In the genomic region with DNA sequence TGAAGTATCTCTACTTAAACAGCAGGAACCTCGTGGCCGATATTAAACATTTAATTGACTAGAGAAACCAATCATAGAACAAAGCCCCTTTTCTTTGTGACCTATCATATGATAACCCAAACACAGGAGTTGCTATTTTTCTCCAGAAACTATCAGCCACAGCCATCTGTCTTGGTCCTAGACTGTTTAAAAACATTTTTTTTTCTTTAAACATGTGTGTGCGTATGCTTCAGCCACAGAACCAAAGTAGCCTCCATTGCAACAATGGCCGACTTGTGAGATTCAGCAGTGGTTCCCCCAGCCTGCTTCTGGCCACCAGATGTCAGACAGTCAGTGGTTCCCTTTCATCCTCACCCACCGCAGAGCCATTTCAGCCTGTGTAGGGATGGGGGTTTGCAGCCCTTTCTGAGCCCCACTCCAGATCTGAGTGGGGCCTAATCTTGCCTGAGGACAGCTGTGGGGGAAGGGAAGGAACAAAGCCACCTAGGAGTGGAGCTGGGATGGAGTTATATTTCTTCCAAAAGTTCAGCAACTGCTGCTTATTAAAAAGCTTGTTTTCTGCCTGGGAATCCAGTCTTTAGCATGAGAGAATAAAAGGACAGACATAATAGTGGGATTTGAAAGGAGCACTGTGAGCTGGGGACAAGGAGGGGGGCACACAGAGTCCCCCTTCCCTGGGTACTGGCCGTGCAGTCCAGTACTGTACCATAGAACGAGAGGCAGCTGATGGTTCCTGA, we compare ENCODE assay signal across 19 cellular contexts. TPM values are rescaled to one million over a fixed set of nuclear protein-coding genes. Genes with fewer than 3 reads are reported as not detected.
DNase-seq lines count a peak whose midpoint lies in the region; ATAC-seq and TF ChIP-seq lines count a peak whose summit lies in the region.
"Had no signal": no experiment of that assay in that cellular context is flagged by ENCODE, and none has a peak within 500 bp of the region (broad histone marks: within the 10 kb centered on the region; RNA-seq: fewer than 3 reads in every experiment).

No MANE protein-coding gene starts in this region.

- CTCF ChIA-PET in PC-3 (lab: Charles Lee) = no interaction called here

- H2AFZ ChIP-seq in PC-3 (ENCODE audit: low read length) (peak overlapping the region; percentile 4; the same call in 1 of the 2 replicates), neuron (ENCODE audit: low read depth, low read length) (peak overlapping the region; percentile 39)

- no peaks in the 10 kb centered on the region for H3K9me2 ChIP-seq in PC-3 (replicated peaks; ENCODE audit: low read length)

- no peak for TF ChIP-seq CTCF in PC-3 (conservative IDR thresholded peaks at IDR 0.05; ENCODE audit: low read depth, low read length)
- TF ChIP-seq CTCF in choroid plexus epithelial cell (conservative IDR thresholded peaks at IDR 0.05; ENCODE audit: low read depth, low read length) = peak; percentile 20

- no peak overlapping the region for H3K27ac ChIP-seq in PC-3 (ENCODE audit: low read length)
- H3K27ac ChIP-seq: 22Rv1, left lung, upper lobe of left lung, WERI-Rb-1 had no signal

- H3K9me3 ChIP-seq in PC-3 (ENCODE audit: low read length) (no peaks in the 10 kb centered on the region), neuron (ENCODE audit: low read length) (no peaks in the 10 kb centered on the region), MG63 (no peaks in the 10 kb centered on the region)
- H3K9me3 ChIP-seq: left lung, upper lobe of left lung had no signal

- BruUV-seq in PC-3 (replicated peaks; lab: Mats Ljungman, UMichigan) = no TSS peak

- POLR2A ChIA-PET in PC-3 (lab: Charles Lee; ENCODE audit: unreplicated experiment) = no interaction called here

- intact Hi-C loops in PC-3 (cut with micrococcal nuclease) = no loop called here

- H3K79me2 ChIP-seq in PC-3 (ENCODE audit: low read length) = no peaks in the 10 kb centered on the region

- no peak overlapping the region for H3K4me2 ChIP-seq in PC-3 (ENCODE audit: low read length)

- no peaks in the 10 kb centered on the region for H3F3A ChIP-seq in PC-3 (ENCODE audit: low read length, unreplicated experiment)

- no peak overlapping the region for H3K9ac ChIP-seq in PC-3 (ENCODE audit: low read length)

- DNase-seq in DMS 273 (lab: John Stamatoyannopoulos, UW; ENCODE audit: unreplicated experiment) (peak; percentile 33), DMS 273 treated with DMSO at 0.1 percent for 48 hours (lab: John Stamatoyannopoulos, UW) (no peak), PC-3 (no peak), choroid plexus epithelial cell (ENCODE audit: low read depth) (no peak), MG63 (no peak)
- DNase-seq: activated CD4-positive, alpha-beta memory T cell treated with anti-CD3 and anti-CD28 coated beads, Interleukin-2, amount 10 ng/mL, durations not matched to agents 7 days and 5 days; activated naive CD8-positive, alpha-beta T cell treated with anti-CD3 and anti-CD28 coated beads, Interleukin-2, amount 50 U/mL, for 24 hours; central memory CD4-positive, alpha-beta T cell; effector memory CD8-positive, alpha-beta T cell; KG1; left lung; NCI-H1105 treated with DMSO at 0.1 percent for 48 hours; upper lobe of left lung; WERI-Rb-1 had no signal

- ATAC-seq in PC-3 (no peak), GM21360 (IDR thresholded peaks at IDR 0.05; ENCODE audit: unreplicated experiment) (no peak), esophagus mucosa (no peak)
- ATAC-seq: activated naive CD8-positive, alpha-beta T cell treated with anti-CD3 and anti-CD28 coated beads, Interleukin-2, amount 50 U/mL, for 24 hours; effector memory CD8-positive, alpha-beta T cell; left lung; stimulated activated memory B cell treated with anti-CD40 and anti-IgM and Interleukin-4, amounts not matched to agents 10 μg/mL and 1 μg/mL and 100 μg/mL, for 72 hours had no signal

- H3K4me1 ChIP-seq in PC-3 (ENCODE audit: insufficient read depth, low read length) = peaks cover 10% of the 10 kb centered on the region
- H3K4me1 ChIP-seq in neuron (ENCODE audit: insufficient read depth, low read length) = peaks cover 4% of the 10 kb centered on the region
- H3K4me1 ChIP-seq: left lung, upper lobe of left lung had no signal

- H3K36me3 ChIP-seq in PC-3 (ENCODE audit: low read depth, low read length) = no peaks in the 10 kb centered on the region
- no peaks in the 10 kb centered on the region for H3K36me3 ChIP-seq in neuron (ENCODE audit: insufficient read depth, low read length)
- H3K36me3 ChIP-seq in MG63 = no peaks in the 10 kb centered on the region
- H3K36me3 ChIP-seq: left lung, upper lobe of left lung, WERI-Rb-1 had no signal

- no peaks in the 10 kb centered on the region for H3K27me3 ChIP-seq in PC-3 (ENCODE audit: low read length)
- peaks cover 2% of the 10 kb centered on the region for H3K27me3 ChIP-seq in neuron (ENCODE audit: insufficient read depth, low read length)
- H3K27me3 ChIP-seq in MG63 = no peaks in the 10 kb centered on the region
- H3K27me3 ChIP-seq: left lung, upper lobe of left lung had no signal

- H4K20me1 ChIP-seq in PC-3 (ENCODE audit: low read length) = no peaks in the 10 kb centered on the region

- H3K4me3 ChIP-seq in PC-3 (ENCODE audit: low read length) = no peak overlapping the region
- H3K4me3 ChIP-seq in choroid plexus epithelial cell (ENCODE audit: low read depth, low read length) = no peak overlapping the region
- H3K4me3 ChIP-seq in neuron (ENCODE audit: low read length) = no peak overlapping the region
- H3K4me3 ChIP-seq in MG63 = no peak overlapping the region
- H3K4me3 ChIP-seq: left lung, upper lobe of left lung had no signal

RNA-seq across cellular contexts. Expression of gene IGSF3, which starts 11.7 kb away (rescaled TPM):
- total RNA-seq in PC-3 (2014; rRNA removed) (15.5 and 17.2 TPM in 2 replicates), esophagus mucosa (55.4 TPM)
- total RNA-seq in MG63 (2014; rRNA removed; shearing (Covaris generic); ENCODE audit: low replicate concordance) = 4.6 and 5.0 TPM in 2 replicates
